In genomic region chr3:31092748-31093607, GRCh38 we compare ENCODE assay signal across 16 cellular contexts.
DNase-seq lines count a peak whose midpoint lies in the region; ATAC-seq lines count a peak whose summit lies in the region.
"Had no signal": no experiment of that assay in that cellular context is flagged by ENCODE, and none has a peak within 500 bp of the region (broad histone marks: within the 10 kb centered on the region; RNA-seq: fewer than 3 reads in every experiment).

No MANE protein-coding gene starts in this region.

- CTCF ChIA-PET in activated CD4-positive, alpha-beta memory T cell treated with anti-CD3 and anti-CD28 coated beads, Interleukin-2, amount 10 ng/mL, durations not matched to agents 7 days and 5 days (lab: Charles Lee) = interaction anchor here (1.0 kb wide), 1 partner anchor 13 kb away, joined by 3 read pairs; no protein-coding TSS in a partner anchor

- DNase-seq in ACHN = peak; percentile 19
- DNase-seq in fibroblast of gingiva (ENCODE audit: low read depth) = peak; percentile 50
- DNase-seq in lung microvascular endothelial cell (ENCODE audit: low read depth in 2 of 2) = peak; percentile 48 to 78
- no peak for DNase-seq in activated naive CD4-positive, alpha-beta T cell treated with anti-CD3 and anti-CD28 coated beads, Interleukin-2, amount 50 U/mL, for 72 hours (ENCODE audit: low spot score in 2 of 2)
- no peak for DNase-seq in activated CD4-positive, alpha-beta memory T cell treated with anti-CD3 and anti-CD28 coated beads, Interleukin-2, amount 10 ng/mL, durations not matched to agents 7 days and 5 days
- no peak for DNase-seq in stimulated activated CD4-positive, alpha-beta T cell treated with anti-CD3 and anti-CD28 coated beads, Interleukin-4, amount 100 ng/mL, for 24 hours
- DNase-seq: activated CD8-positive, alpha-beta memory T cell treated with anti-CD3 and anti-CD28 coated beads for 24 hours; activated gamma-delta T cell; HCEC 1CT; hypothalamus; KG1; NCI-H1105 treated with DMSO at 0.1 percent for 48 hours; stomach had no signal

- POLR2A ChIA-PET in activated CD4-positive, alpha-beta memory T cell treated with anti-CD3 and anti-CD28 coated beads, Interleukin-2, amount 10 ng/mL, durations not matched to agents 7 days and 5 days (lab: Charles Lee) = no interaction called here

- in situ Hi-C loops in ACHN (cut with HindIII; ENCODE audit: low pct_ligation_motif_present, low pct_unique_long_range_greater_than_20kb, low sequenced_read_pairs) = no loop called here

- no peak overlapping the region for H3K27ac Mint-ChIP-seq in activated naive CD4-positive, alpha-beta T cell treated with anti-CD3 and anti-CD28 coated beads, Interleukin-2, amount 50 U/mL, for 72 hours
- no peak overlapping the region for H3K27ac Mint-ChIP-seq in activated CD4-positive, alpha-beta memory T cell treated with anti-CD3 and anti-CD28 coated beads, Interleukin-2, amount 10 ng/mL, durations not matched to agents 7 days and 5 days

- H3K27me3 Mint-ChIP-seq in activated CD4-positive, alpha-beta memory T cell treated with anti-CD3 and anti-CD28 coated beads, Interleukin-2, amount 10 ng/mL, durations not matched to agents 7 days and 5 days = peaks cover 1% of the 10 kb centered on the region

- ATAC-seq in HG03354 (IDR thresholded peaks at IDR 0.05; ENCODE audit: poor library complexity, severe bottlenecking, unreplicated experiment) = peak; percentile 59
- no peak for ATAC-seq in activated naive CD4-positive, alpha-beta T cell treated with anti-CD3 and anti-CD28 coated beads, Interleukin-2, amount 50 U/mL, for 72 hours
- no peak for ATAC-seq in GM19397 (IDR thresholded peaks at IDR 0.05; ENCODE audit: unreplicated experiment)

- peaks cover 0 to 5% of the 10 kb centered on the region in 2 donors for H3K9me3 Mint-ChIP-seq in activated naive CD4-positive, alpha-beta T cell treated with anti-CD3 and anti-CD28 coated beads, Interleukin-2, amount 50 U/mL, for 72 hours
- H3K9me3 Mint-ChIP-seq in activated CD4-positive, alpha-beta memory T cell treated with anti-CD3 and anti-CD28 coated beads, Interleukin-2, amount 10 ng/mL, durations not matched to agents 7 days and 5 days = no peaks in the 10 kb centered on the region
- H3K9me3 Mint-ChIP-seq: neural crest cell had no signal

- H3K4me3 Mint-ChIP-seq in activated CD4-positive, alpha-beta memory T cell treated with anti-CD3 and anti-CD28 coated beads, Interleukin-2, amount 10 ng/mL, durations not matched to agents 7 days and 5 days = no peak overlapping the region
- H3K4me3 Mint-ChIP-seq: neural crest cell had no signal

- H3K4me1 Mint-ChIP-seq in activated CD4-positive, alpha-beta memory T cell treated with anti-CD3 and anti-CD28 coated beads, Interleukin-2, amount 10 ng/mL, durations not matched to agents 7 days and 5 days = peaks cover 16% of the 10 kb centered on the region
- H3K4me1 Mint-ChIP-seq: neural crest cell had no signal

- H3K36me3 Mint-ChIP-seq in activated naive CD4-positive, alpha-beta T cell treated with anti-CD3 and anti-CD28 coated beads, Interleukin-2, amount 50 U/mL, for 72 hours = peaks cover 0 to 8% of the 10 kb centered on the region in 2 donors
- H3K36me3 Mint-ChIP-seq in activated CD4-positive, alpha-beta memory T cell treated with anti-CD3 and anti-CD28 coated beads, Interleukin-2, amount 10 ng/mL, durations not matched to agents 7 days and 5 days (ENCODE audit: low read depth) = no peaks in the 10 kb centered on the region

Comparison
In these comparisons a context has a peak if more than half of its experiments do, and no peak if none do; other contexts are left out.
1. DNase-seq: peak in ACHN (single experiment), fibroblast of gingiva (single experiment) and lung microvascular endothelial cell (2 of 2); none in activated naive CD4-positive, alpha-beta T cell treated with anti-CD3 and anti-CD28 coated beads, Interleukin-2, amount 50 U/mL, for 72 hours (0 of 2), activated CD4-positive, alpha-beta memory T cell treated with anti-CD3 and anti-CD28 coated beads, Interleukin-2, amount 10 ng/mL, durations not matched to agents 7 days and 5 days (single experiment) and stimulated activated CD4-positive, alpha-beta T cell treated with anti-CD3 and anti-CD28 coated beads, Interleukin-4, amount 100 ng/mL, for 24 hours (single experiment).